ENCODE assay signal across 13 cellular contexts in the genomic region with DNA sequence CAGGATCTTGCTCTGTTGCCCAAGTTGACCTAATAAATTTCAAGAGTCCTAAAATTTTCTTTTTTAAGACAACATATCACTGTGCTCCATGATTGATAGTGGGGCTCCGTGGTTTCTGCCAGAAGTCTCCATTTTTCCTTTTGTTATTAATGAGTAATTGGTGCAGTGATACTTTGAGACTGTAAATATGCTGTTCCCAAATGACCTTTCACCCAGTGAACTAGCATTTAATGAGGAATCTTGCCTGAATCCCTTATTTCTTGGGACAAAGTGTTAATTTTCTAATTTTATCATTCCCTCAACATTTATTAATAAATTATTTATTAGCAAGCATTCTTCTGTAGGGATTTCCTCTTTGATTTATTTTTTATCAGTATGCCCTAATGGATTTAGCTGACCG. TPM values are rescaled to one million over a fixed set of nuclear protein-coding genes. Genes with fewer than 3 reads are reported as not detected.
A peak's percentile ranks its signal among the peaks of the same experiment; 100 is the strongest.
DNase-seq lines count a peak whose midpoint lies in the region; ATAC-seq and TF ChIP-seq lines count a peak whose summit lies in the region.
"Had no signal": no experiment of that assay in that cellular context is flagged by ENCODE, and none has a peak within 500 bp of the region (broad histone marks: within the 10 kb centered on the region; RNA-seq: fewer than 3 reads in every experiment).

No MANE protein-coding gene starts in this region.

- H3K4me2 ChIP-seq in Loucy (ENCODE audit: low read depth, low read length, poor library complexity, severe bottlenecking) = peak overlapping the region; percentile 85

- H3K79me2 ChIP-seq in Loucy (ENCODE audit: insufficient read depth, low read length) = peaks cover 77% of the 10 kb centered on the region

- H3K4me1 ChIP-seq in Loucy (ENCODE audit: insufficient read depth, low read length, poor library complexity, severe bottlenecking) (peaks cover 51% of the 10 kb centered on the region), neutrophil (ENCODE audit: control insufficient read depth in 1 of 2, insufficient read depth in 1 of 2, low read depth in 1 of 2, low read length in 1 of 2) (peaks cover 66 to 72% of the 10 kb centered on the region in 2 experiments)

- POLR2A ChIA-PET in CD4-positive, alpha-beta T cell (lab: Charles Lee) = no interaction called here

- H3K36me3 ChIP-seq in Loucy (ENCODE audit: insufficient read depth, low read length) (peaks cover 5% of the 10 kb centered on the region; the same call in 1 of the 2 replicates), neutrophil (peaks cover 9% of the 10 kb centered on the region)

- peaks cover 9% of the 10 kb centered on the region for H4K20me1 ChIP-seq in Loucy (ENCODE audit: insufficient read depth, low read length, poor library complexity, severe bottlenecking)

- DNase-seq in CD4-positive, alpha-beta T cell = no peak
- no peak for DNase-seq in activated naive CD8-positive, alpha-beta T cell treated with anti-CD3 and anti-CD28 coated beads, Interleukin-2, amount 50 U/mL, for 24 hours
- DNase-seq in NCI-H82 (lab: John Stamatoyannopoulos, UW) (no peak), ureter (ENCODE audit: low spot score) (no peak), NCI-H2227 (lab: John Stamatoyannopoulos, UW; ENCODE audit: unreplicated experiment) (no peak)
- DNase-seq: activated naive CD4-positive, alpha-beta T cell treated with anti-CD3 and anti-CD28 coated beads, Interleukin-2, amount 50 U/mL, for 16 hours; cerebellar nuclear complex; kidney glomerular epithelial cell; NCI-H2171; stimulated activated CD4-positive, alpha-beta T cell treated with anti-CD3 and anti-CD28 coated beads, Interleukin-1b, Interleukin-23, amount 100 ng/mL, for 48 hours; stimulated activated CD8-positive, alpha-beta memory T cell treated with anti-CD3 and anti-CD28 coated beads, Interleukin-4, amount 100 ng/mL, for 48 hours had no signal

- peak overlapping the region; percentile 77 for H3K27ac ChIP-seq in CD4-positive, alpha-beta T cell (ENCODE audit: low read depth, low read length)
- H3K27ac ChIP-seq in neutrophil = peak overlapping the region; percentile 93

- no peaks in the 10 kb centered on the region for H3K9me2 ChIP-seq in Loucy (replicated peaks; ENCODE audit: low read depth, low read length)

- intact Hi-C loops in CD4-positive, alpha-beta T cell (cut with DNase I, micrococcal nuclease) = loop anchor here in 1 of 2 experiments (5.0 to 10.0 kb wide), 4 partner anchors 342 to 1248 kb away; a partner anchor contains a TSS

- H3K27me3 ChIP-seq in CD4-positive, alpha-beta T cell (ENCODE audit: control insufficient read depth, insufficient read depth, low read length) = no peaks in the 10 kb centered on the region
- H3K27me3 ChIP-seq in Loucy (ENCODE audit: insufficient read depth, low read length, poor library complexity, severe bottlenecking) (no peaks in the 10 kb centered on the region), neutrophil (no peaks in the 10 kb centered on the region)

- H3K9ac ChIP-seq in Loucy (ENCODE audit: low read depth, low read length, poor library complexity, severe bottlenecking) = peak overlapping the region; percentile 89

- no peaks in the 10 kb centered on the region for H3K27me3 Mint-ChIP-seq in CD4-positive, alpha-beta T cell
- no peaks in the 10 kb centered on the region for H3K27me3 Mint-ChIP-seq in activated naive CD8-positive, alpha-beta T cell treated with anti-CD3 and anti-CD28 coated beads, Interleukin-2, amount 50 U/mL, for 24 hours

- peaks cover 4% of the 10 kb centered on the region; the same call in 1 of the 2 replicates for H3F3A ChIP-seq in Loucy (ENCODE audit: low read depth)

- H3K9me3 ChIP-seq in CD4-positive, alpha-beta T cell (ENCODE audit: control insufficient read depth, low read length) = no peaks in the 10 kb centered on the region
- H3K9me3 ChIP-seq in Loucy (ENCODE audit: insufficient read depth, low read depth, low read length) = peaks cover 3% of the 10 kb centered on the region; the same call in 1 of the 2 replicates
- H3K9me3 ChIP-seq in neutrophil = no peaks in the 10 kb centered on the region

- CTCF ChIA-PET in CD4-positive, alpha-beta T cell (lab: Charles Lee) = no interaction called here

- H3K9me3 Mint-ChIP-seq in CD4-positive, alpha-beta T cell = no peaks in the 10 kb centered on the region
- H3K9me3 Mint-ChIP-seq in activated naive CD8-positive, alpha-beta T cell treated with anti-CD3 and anti-CD28 coated beads, Interleukin-2, amount 50 U/mL, for 24 hours = peaks cover 8% of the 10 kb centered on the region

- H3K27ac Mint-ChIP-seq in CD4-positive, alpha-beta T cell = peak overlapping the region; percentile 95
- H3K27ac Mint-ChIP-seq in activated naive CD8-positive, alpha-beta T cell treated with anti-CD3 and anti-CD28 coated beads, Interleukin-2, amount 50 U/mL, for 24 hours = no peak overlapping the region

- peak overlapping the region; percentile 93 for H3K4me3 Mint-ChIP-seq in CD4-positive, alpha-beta T cell
- H3K4me3 Mint-ChIP-seq in activated naive CD8-positive, alpha-beta T cell treated with anti-CD3 and anti-CD28 coated beads, Interleukin-2, amount 50 U/mL, for 24 hours = peak overlapping the region; percentile 96

- no peak overlapping the region for H2AFZ ChIP-seq in Loucy (ENCODE audit: low read length)

- H3K4me3 ChIP-seq in Loucy (ENCODE audit: low read length, poor library complexity, severe bottlenecking) = peak overlapping the region; percentile 82
- H3K4me3 ChIP-seq in neutrophil (ENCODE audit: low read depth in 1 of 2, low read length in 1 of 2) = no peak overlapping the region

- H3K4me1 Mint-ChIP-seq in CD4-positive, alpha-beta T cell (ENCODE audit: low read depth) = peaks cover 70% of the 10 kb centered on the region
- peaks cover 72% of the 10 kb centered on the region for H3K4me1 Mint-ChIP-seq in activated naive CD8-positive, alpha-beta T cell treated with anti-CD3 and anti-CD28 coated beads, Interleukin-2, amount 50 U/mL, for 24 hours

- peaks cover 50% of the 10 kb centered on the region for H3K36me3 Mint-ChIP-seq in CD4-positive, alpha-beta T cell (ENCODE audit: low read depth)
- peaks cover 31% of the 10 kb centered on the region for H3K36me3 Mint-ChIP-seq in activated naive CD8-positive, alpha-beta T cell treated with anti-CD3 and anti-CD28 coated beads, Interleukin-2, amount 50 U/mL, for 24 hours (ENCODE audit: low read depth)

- TF ChIP-seq CTCF in CD4-positive, alpha-beta T cell (IDR thresholded peaks at IDR 0.05) = no peak
- TF ChIP-seq CTCF in Loucy (conservative IDR thresholded peaks at IDR 0.05; ENCODE audit: low read length) (no peak), neutrophil (IDR thresholded peaks at IDR 0.05) (no peak)

- no peak for ATAC-seq in CD4-positive, alpha-beta T cell (ENCODE audit: poor library complexity)
- ATAC-seq in activated naive CD8-positive, alpha-beta T cell treated with anti-CD3 and anti-CD28 coated beads, Interleukin-2, amount 50 U/mL, for 24 hours = no peak

RNA-seq across cellular contexts. Expression of a gene that starts 2.3 kb away (rescaled TPM):
- total RNA-seq in CD4-positive, alpha-beta T cell = 10 to 100 TPM; 30.2 to 30.6 TPM
- total RNA-seq in ureter = 60.9 TPM

RNA-seq across cellular contexts. Expression of a gene that starts 2.5 kb away (rescaled TPM):
- total RNA-seq in CD4-positive, alpha-beta T cell = 100 to 1,000 TPM; 106 to 112 TPM
- total RNA-seq in ureter = 262 TPM
